Comparison of ENCODE assay signal across 8 cellular contexts in the genomic region with DNA sequence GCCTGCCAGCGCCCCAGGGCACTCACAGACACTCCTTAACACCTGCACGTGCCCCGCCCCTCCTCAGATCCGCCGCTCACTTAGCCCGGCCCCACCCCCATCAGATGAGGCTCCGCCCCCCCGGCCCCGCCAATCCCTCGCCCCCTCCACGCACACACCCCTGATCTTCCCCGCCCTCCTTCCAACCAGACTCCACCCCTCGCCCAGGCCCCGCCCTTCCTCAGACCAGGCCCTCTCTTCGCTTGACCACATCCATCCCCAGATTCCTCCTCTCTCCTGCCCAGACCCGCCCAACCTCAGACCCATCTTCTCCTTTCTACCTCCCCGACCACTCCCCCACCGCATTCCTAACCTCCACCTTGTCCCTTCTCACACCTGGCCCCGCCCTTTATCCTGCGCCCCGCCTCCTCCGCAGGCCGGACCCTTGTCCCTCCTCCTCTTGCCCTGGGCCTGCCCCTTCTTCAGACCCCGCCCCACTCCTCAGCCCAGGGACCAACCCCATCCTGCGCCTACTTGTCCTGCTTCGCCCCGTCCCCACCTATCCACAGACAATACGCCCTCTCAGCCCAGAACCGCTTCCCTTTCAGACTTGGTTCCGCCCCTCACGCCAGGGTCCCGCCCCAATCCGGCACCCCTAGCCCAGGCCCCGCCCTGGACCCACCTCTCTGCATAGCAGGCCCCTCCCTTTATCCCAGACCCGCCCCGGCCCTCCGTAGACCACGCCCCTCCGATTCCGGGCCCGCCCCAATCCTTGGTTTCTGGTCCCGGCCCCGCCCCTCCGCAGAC. TPM values are rescaled to one million over a fixed set of nuclear protein-coding genes. Genes with fewer than 3 reads are reported as not detected.
DNase-seq lines count a peak whose midpoint lies in the region; ATAC-seq and TF ChIP-seq lines count a peak whose summit lies in the region.

No MANE protein-coding gene starts in this region.

- peak; percentile 88 for DNase-seq in AG09319 (ENCODE audit: extremely low read depth, low read depth)
- DNase-seq in NCI-H446 treated with DMSO at 0.1 percent for 48 hours (lab: John Stamatoyannopoulos, UW) = peak; percentile 95
- peak; percentile 99 for DNase-seq in activated CD4-positive, alpha-beta T cell treated with anti-CD3 and anti-CD28 coated beads for 24 hours (ENCODE audit: low read depth in 2 of 2)
- peak; percentile 99 for DNase-seq in chondrocyte (ENCODE audit: low spot score)
- peak; percentile 93 for DNase-seq in kidney glomerular epithelial cell (lab: John Stamatoyannopoulos, UW)
- DNase-seq in stimulated activated CD4-positive, alpha-beta T cell treated with anti-CD3 and anti-CD28 coated beads, Interleukin-15, amount 100 ng/mL, for 24 hours = peak; percentile 99

- H3K27ac Mint-ChIP-seq in chondrocyte (ENCODE audit: unreplicated experiment) = peak overlapping the region; percentile 49

- H3K4me1 Mint-ChIP-seq in chondrocyte (ENCODE audit: low read depth) = peaks cover 16% of the 10 kb centered on the region

- TF ChIP-seq CTCF in AG09319 (IDR thresholded peaks at IDR 0.05; ENCODE audit: low read depth, low read length) = no peak
- no peak for TF ChIP-seq CTCF in chondrocyte (IDR thresholded peaks at IDR 0.05)

- no peaks in the 10 kb centered on the region for H3K36me3 Mint-ChIP-seq in chondrocyte (ENCODE audit: low read depth)

- H3K9me3 Mint-ChIP-seq in chondrocyte (ENCODE audit: low read depth) = no peaks in the 10 kb centered on the region

- peak overlapping the region; percentile 80 for H3K4me3 Mint-ChIP-seq in chondrocyte (ENCODE audit: unreplicated experiment)

- H3K27me3 Mint-ChIP-seq in chondrocyte (ENCODE audit: low read depth) = peaks cover 2% of the 10 kb centered on the region

- peak; percentile 78 for ATAC-seq in GM19043 (IDR thresholded peaks at IDR 0.05; ENCODE audit: low read depth, unreplicated experiment)
- peak; percentile 76 for ATAC-seq in HG03378 (IDR thresholded peaks at IDR 0.05; ENCODE audit: unreplicated experiment)

RNA-seq across cellular contexts. Expression of a gene that starts 0.5 kb away (rescaled TPM):
- 6.6 to 9.8 TPM (median 8.0 TPM) in 3 replicates for total RNA-seq in chondrocyte

RNA-seq across cellular contexts. Expression of a gene that starts 23.7 kb away (rescaled TPM):
- 4.4 to 4.8 TPM (median 4.4 TPM) in 3 replicates for total RNA-seq in chondrocyte

RNA-seq across cellular contexts. Expression of a gene that starts 29.8 kb away (rescaled TPM):
- 13.2 to 21.9 TPM (median 15.3 TPM) in 3 replicates for total RNA-seq in chondrocyte

RNA-seq across cellular contexts. Expression of a gene that starts 47.1 kb away (rescaled TPM):
- total RNA-seq in chondrocyte = 14.6 to 17.2 TPM (median 15.5 TPM) in 3 replicates

RNA-seq across cellular contexts. Expression of a gene that starts 47.8 kb away (rescaled TPM):
- total RNA-seq in chondrocyte = 46.9 to 89.0 TPM (median 54.1 TPM) in 3 replicates

Comparison
In these comparisons a context has a peak if more than half of its experiments do, and no peak if none do; other contexts are left out.
1. Peak in every context shown above with its lines: DNase-seq and ATAC-seq.